ENCODE assay signal across 26 cellular contexts in the genomic region with DNA sequence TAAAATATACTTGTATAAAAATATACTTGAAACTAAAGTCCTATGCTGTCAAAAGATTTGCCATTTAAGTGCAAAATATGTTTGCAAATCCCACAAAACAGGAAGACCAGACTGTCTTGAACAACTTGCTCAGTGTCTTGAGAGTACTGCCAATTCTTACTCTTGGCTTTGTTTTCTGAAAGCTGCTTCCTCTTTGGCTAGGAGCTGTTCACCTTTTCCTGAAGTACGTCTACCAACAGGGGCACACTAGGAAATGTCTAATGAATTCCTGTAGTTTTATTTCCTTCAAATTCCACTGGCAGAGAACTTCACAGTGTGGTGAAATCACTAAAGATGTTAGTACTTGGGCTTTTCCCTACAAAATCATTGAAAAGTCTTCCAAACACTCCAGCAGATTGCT. TPM values are rescaled to one million over a fixed set of nuclear protein-coding genes. Genes with fewer than 3 reads are reported as not detected.
DNase-seq lines count a peak whose midpoint lies in the region; ATAC-seq and TF ChIP-seq lines count a peak whose summit lies in the region.
"Had no signal": no experiment of that assay in that cellular context is flagged by ENCODE, and none has a peak within 500 bp of the region (broad histone marks: within the 10 kb centered on the region; RNA-seq: fewer than 3 reads in every experiment).

No MANE protein-coding gene starts in this region.

- peak; percentile 55 for ATAC-seq in esophagus mucosa
- no peak for ATAC-seq in omental fat pad (ENCODE audit: low FRiP score)
- ATAC-seq: activated CD4-positive, alpha-beta T cell treated with anti-CD3 and anti-CD28 coated beads for 36 hours; gastroesophageal sphincter; stimulated activated naive CD8-positive, alpha-beta T cell treated with anti-CD3 and anti-CD28 coated beads, Interleukin-15, Interleukin-2, amounts not matched to agents 100 U/mL and 50 U/mL, for 24 hours had no signal

- H3K9me3 ChIP-seq in osteoblast (ENCODE audit: low read depth, low read length) = no peaks in the 10 kb centered on the region
- H3K9me3 ChIP-seq: esophagus muscularis mucosa, gastroesophageal sphincter, neutrophil, thoracic aorta, vagina had no signal

- H3K36me3 ChIP-seq in osteoblast (ENCODE audit: insufficient read depth, low read length) = no peaks in the 10 kb centered on the region
- H3K36me3 ChIP-seq: esophagus muscularis mucosa, gastroesophageal sphincter, neutrophil, thoracic aorta, vagina had no signal

- no peaks in the 10 kb centered on the region for H3K4me1 ChIP-seq in osteoblast (ENCODE audit: insufficient read depth, low read length)
- H3K4me1 ChIP-seq: esophagus muscularis mucosa, gastroesophageal sphincter, vagina had no signal

- H4K20me1 ChIP-seq in osteoblast (ENCODE audit: insufficient read depth, low read length) = no peaks in the 10 kb centered on the region

- H3K4me2 ChIP-seq in osteoblast (ENCODE audit: insufficient read depth, low read length) = no peak overlapping the region

- H2AFZ ChIP-seq in osteoblast (ENCODE audit: low read length) = no peak overlapping the region

- DNase-seq in G401 (ENCODE audit: low spot score) = peak; percentile 13
- DNase-seq in LNCaP clone FGC (ENCODE audit: low read depth) = peak; percentile 82
- DNase-seq in osteoblast (ENCODE audit: insufficient read length, low spot score, missing footprints) = peak; percentile 32
- DNase-seq in omental fat pad (ENCODE audit: low spot score) = no peak
- DNase-seq in globus pallidus (ENCODE audit: low spot score) = no peak
- DNase-seq in occipital lobe (lab: John Stamatoyannopoulos, UW) = no peak
- DNase-seq: activated CD4-positive, alpha-beta T cell treated with anti-CD3 and anti-CD28 coated beads for 36 hours; activated gamma-delta T cell; activated T-cell treated with anti-CD3 and anti-CD28 coated beads, Interleukin-2, amount 50 U/mL, for 1 hour; CD8-positive, alpha-beta memory T cell; effector memory CD4-positive, alpha-beta T cell; GF-D8; mesenchymal stem cell; NCI-H1694 treated with DMSO at 0.1 percent for 48 hours; NCI-H2171; NCI-H524; retina; stimulated activated CD4-positive, alpha-beta T cell treated with anti-CD3 and anti-CD28 coated beads, Interleukin-12 subunit alpha, Interleukin-12 subunit beta, amount 100 ng/mL, for 4 hours; stimulated activated CD4-positive, alpha-beta T cell treated with anti-CD3 and anti-CD28 coated beads, Interleukin-4, amount 100 ng/mL, for 4 hours; stimulated activated naive CD8-positive, alpha-beta T cell treated with anti-CD3 and anti-CD28 coated beads, Interleukin-15, Interleukin-2, amounts not matched to agents 100 U/mL and 50 U/mL, for 24 hours had no signal

- H3K4me3 ChIP-seq in LNCaP clone FGC (ENCODE audit: low read depth, low read length) (no peak overlapping the region), osteoblast (ENCODE audit: insufficient read depth, low read length) (no peak overlapping the region)
- H3K4me3 ChIP-seq: esophagus muscularis mucosa, gastroesophageal sphincter, thoracic aorta, vagina had no signal

- TF ChIP-seq CTCF in LNCaP clone FGC (IDR thresholded peaks at IDR 0.05; ENCODE audit: control insufficient read depth, extremely low read depth, insufficient read depth) (no peak), osteoblast (IDR thresholded peaks at IDR 0.05; ENCODE audit: extremely low read depth, low read depth, low read length) (no peak), omental fat pad (IDR thresholded peaks at IDR 0.05) (no peak)

- H3K27me3 ChIP-seq in osteoblast (ENCODE audit: insufficient read depth, low read length) = no peaks in the 10 kb centered on the region
- H3K27me3 ChIP-seq: esophagus muscularis mucosa, gastroesophageal sphincter, neutrophil, vagina had no signal

- no peak overlapping the region for H3K27ac ChIP-seq in osteoblast (ENCODE audit: low read depth, low read length)
- H3K27ac ChIP-seq: esophagus muscularis mucosa, gastroesophageal sphincter, neutrophil, thoracic aorta, vagina had no signal

- H3K79me2 ChIP-seq in osteoblast (ENCODE audit: insufficient read depth, low read length) = no peaks in the 10 kb centered on the region

- in situ Hi-C loops in G401 (cut with HindIII; ENCODE audit: low sequenced_read_pairs) = loop anchor here (10.0 kb wide), 1 partner anchor 170 kb away; no protein-coding TSS in a partner anchor

RNA-seq across cellular contexts. Expression of gene ABCG2, which starts 46.4 kb away (rescaled TPM):
- 310 and 332 TPM in 2 replicates for total RNA-seq in G401 (2014; rRNA removed; shearing (Covaris generic))
- 0.92 TPM for total RNA-seq in esophagus mucosa
- total RNA-seq in osteoblast = 0.36 and 0.59 TPM in 2 replicates
- total RNA-seq in omental fat pad = 10 to 100 TPM in 1 of 4 donors, 1 to 10 TPM in 3; 3.4 to 16.2 (median 7.9) TPM
- total RNA-seq in occipital lobe = 25.1 TPM

Comparison
In these comparisons a context has a peak if more than half of its experiments do, and no peak if none do; other contexts are left out.
1. DNase-seq: peak in G401 (single experiment), LNCaP clone FGC (single experiment) and osteoblast (single experiment); none in omental fat pad (single experiment), globus pallidus (single experiment) and occipital lobe (single experiment).
2. RNA of gene ABCG2, which starts 46.4 kb away (total RNA-seq): 310 to 332 TPM in G401; 25.1 TPM in occipital lobe (single experiment), 3.4 to 16.2 TPM in omental fat pad, 0.92 TPM in esophagus mucosa (single experiment) and 0.36 to 0.59 TPM in osteoblast; every median in the first group is over 10 times any median in the second.